In the genomic region with DNA sequence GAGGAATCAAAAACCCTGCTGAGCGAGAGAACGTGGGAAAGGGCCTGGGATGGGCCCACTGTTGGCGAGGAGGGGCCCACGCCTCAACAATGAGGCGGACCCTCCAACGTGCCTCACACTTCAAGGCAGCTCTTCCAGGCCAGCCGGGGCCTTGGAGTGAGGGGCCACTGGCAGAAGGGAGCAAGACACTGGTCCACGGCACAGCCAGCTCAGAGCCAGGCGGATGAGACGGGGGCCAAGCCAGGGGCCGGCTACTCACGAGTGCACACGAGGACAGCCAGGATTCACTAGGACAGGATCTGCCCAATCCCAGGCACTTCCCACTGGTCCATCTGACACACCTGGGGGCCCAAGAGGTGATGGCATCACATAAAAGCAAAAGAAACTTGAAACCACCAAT, we compare ENCODE assay signal across 14 cellular contexts. TPM values are rescaled to one million over a fixed set of nuclear protein-coding genes. Genes with fewer than 3 reads are reported as not detected.
A peak's percentile ranks its signal among the peaks of the same experiment; 100 is the strongest.
DNase-seq lines count a peak whose midpoint lies in the region; ATAC-seq and TF ChIP-seq lines count a peak whose summit lies in the region.
"Had no signal": no experiment of that assay in that cellular context is flagged by ENCODE, and none has a peak within 500 bp of the region (broad histone marks: within the 10 kb centered on the region; RNA-seq: fewer than 3 reads in every experiment).

No MANE protein-coding gene starts in this region.

- H3K9me3 ChIP-seq in heart left ventricle (no peaks in the 10 kb centered on the region), transverse colon (no peaks in the 10 kb centered on the region)

- H3K36me3 Mint-ChIP-seq in natural killer cell treated with Interleukin-12 subunit alpha and Interleukin-12 subunit beta and Interleukin-15 and Interleukin-18, amount 100 ng/mL, for 72 hours = no peaks in the 10 kb centered on the region

- peak overlapping the region; percentile 30 to 93 (median 76) for H3K27ac ChIP-seq in heart left ventricle
- H3K27ac ChIP-seq in caudate nucleus (ENCODE audit: low read depth, low read length) = peak overlapping the region; percentile 64
- peak overlapping the region in 3 of 4 donors; percentile 70 to 79 (median 78) for H3K27ac ChIP-seq in transverse colon
- H3K27ac ChIP-seq: foreskin keratinocyte had no signal

- H3K4me1 ChIP-seq in heart left ventricle (peaks cover 47 to 100% (median 90%) of the 10 kb centered on the region in 12 donors), transverse colon (peaks cover 56 to 91% (median 82%) of the 10 kb centered on the region in 4 donors)

- DNase-seq in heart left ventricle = no peak
- DNase-seq in Right ventricle myocardium superior = no peak
- no peak for DNase-seq in caudate nucleus (lab: John Stamatoyannopoulos, UW)
- no peak for DNase-seq in natural killer cell treated with Interleukin-12 subunit alpha and Interleukin-12 subunit beta and Interleukin-15 and Interleukin-18, amount 100 ng/mL, for 72 hours (ENCODE audit: low spot score)
- DNase-seq in transverse colon = no peak
- DNase-seq in retina = no peak
- no peak for DNase-seq in Ammon's horn (ENCODE audit: low spot score)
- DNase-seq: effector CD8-positive, alpha-beta T cell; foreskin keratinocyte; NCI-H187; NCI-H526; stimulated activated CD4-positive, alpha-beta T cell treated with anti-CD3 and anti-CD28 coated beads, Interleukin-1b, Interleukin-23, amount 100 ng/mL, for 48 hours had no signal

- H3K9me3 Mint-ChIP-seq in natural killer cell treated with Interleukin-12 subunit alpha and Interleukin-12 subunit beta and Interleukin-15 and Interleukin-18, amount 100 ng/mL, for 72 hours = no peaks in the 10 kb centered on the region
- H3K9me3 Mint-ChIP-seq: activated T-helper 1 cell treated with anti-CD3 and anti-CD28 coated beads, Interleukin-12 subunit alpha, Interleukin-12 subunit beta, Interleukin-2, Interleukin-4 antibody, amounts not matched to agents 30 ng/mL and 10 ng/mL and 1 ng/mL, durations not matched to agents 14 hours and 24 hours and 36 hours had no signal

- H3K27ac Mint-ChIP-seq in natural killer cell treated with Interleukin-12 subunit alpha and Interleukin-12 subunit beta and Interleukin-15 and Interleukin-18, amount 100 ng/mL, for 72 hours = peak overlapping the region; percentile 76 to 99
- H3K27ac Mint-ChIP-seq: activated T-helper 1 cell treated with anti-CD3 and anti-CD28 coated beads, Interleukin-12 subunit alpha, Interleukin-12 subunit beta, Interleukin-2, Interleukin-4 antibody, amounts not matched to agents 30 ng/mL and 10 ng/mL and 1 ng/mL, durations not matched to agents 14 hours and 24 hours and 36 hours had no signal

- intact Hi-C loops in heart left ventricle (cut with DNase I) = loop anchor here in 1 of 10 donors (5.0 kb wide), 1 partner anchor 34 kb away; no protein-coding TSS in a partner anchor
- intact Hi-C loops in Right ventricle myocardium superior (cut with DNase I) = no loop called here
- intact Hi-C loops in transverse colon (cut with DNase I; ENCODE audit: low total_unique reads) = loop anchor here (5.0 kb wide), 1 partner anchor 334 kb away; no protein-coding TSS in a partner anchor

- H3K27me3 ChIP-seq in heart left ventricle (no peaks in the 10 kb centered on the region), transverse colon (no peaks in the 10 kb centered on the region)
- H3K27me3 ChIP-seq: foreskin keratinocyte had no signal

- H3K4me3 ChIP-seq in heart left ventricle (no peak overlapping the region), transverse colon (no peak overlapping the region)

- peak overlapping the region; percentile 2 for H3K4me3 Mint-ChIP-seq in natural killer cell treated with Interleukin-12 subunit alpha and Interleukin-12 subunit beta and Interleukin-15 and Interleukin-18, amount 100 ng/mL, for 72 hours
- H3K4me3 Mint-ChIP-seq: activated T-helper 1 cell treated with anti-CD3 and anti-CD28 coated beads, Interleukin-12 subunit alpha, Interleukin-12 subunit beta, Interleukin-2, Interleukin-4 antibody, amounts not matched to agents 30 ng/mL and 10 ng/mL and 1 ng/mL, durations not matched to agents 14 hours and 24 hours and 36 hours had no signal

- TF ChIP-seq EP300 in transverse colon (IDR thresholded peaks at IDR 0.05; ENCODE audit: low read depth) = no peak

- no peak for ATAC-seq in heart left ventricle
- ATAC-seq in Right ventricle myocardium superior (ENCODE audit: poor library complexity) = no peak
- no peak for ATAC-seq in natural killer cell treated with Interleukin-12 subunit alpha and Interleukin-12 subunit beta and Interleukin-15 and Interleukin-18, amount 100 ng/mL, for 72 hours
- no peak for ATAC-seq in HG02798 (IDR thresholded peaks at IDR 0.05; ENCODE audit: poor library complexity, unreplicated experiment)
- ATAC-seq: foreskin keratinocyte had no signal

- TF ChIP-seq POLR2A in heart left ventricle (IDR thresholded peaks at IDR 0.05) (no peak), transverse colon (IDR thresholded peaks at IDR 0.05) (no peak)

- TF ChIP-seq CTCF in heart left ventricle (IDR thresholded peaks at IDR 0.05) (no peak), transverse colon (IDR thresholded peaks at IDR 0.05) (no peak)

- H3K36me3 ChIP-seq in heart left ventricle (no peaks in the 10 kb centered on the region), transverse colon (no peaks in the 10 kb centered on the region)

- no peaks in the 10 kb centered on the region for H3K27me3 Mint-ChIP-seq in natural killer cell treated with Interleukin-12 subunit alpha and Interleukin-12 subunit beta and Interleukin-15 and Interleukin-18, amount 100 ng/mL, for 72 hours

- H3K4me1 Mint-ChIP-seq in natural killer cell treated with Interleukin-12 subunit alpha and Interleukin-12 subunit beta and Interleukin-15 and Interleukin-18, amount 100 ng/mL, for 72 hours (ENCODE audit: low read depth in 2 of 2) = peaks cover 70 to 83% of the 10 kb centered on the region in 2 donors

- in situ Hi-C loops in transverse colon (cut with MboI; ENCODE audit: low pct_ligation_motif_present in 1 of 4, low pct_unique_long_range_greater_than_20kb in 1 of 4, low sequenced_read_pairs in 3 of 4) = no loop called here

- WGBS in heart left ventricle, 4 donors = 72 to 88% (median 79%) methylated on average over 6 to 13 of the region's 13 CpGs
- 82% methylated on average over 13 of the region's 13 CpGs; no CpG with 5 or more reads in 1 of the 2 donors for WGBS in transverse colon (ENCODE audit: low coverage in 1 of 2), 2 donors

RNA-seq across cellular contexts. Expression of a gene that starts 20.5 kb away (rescaled TPM):
- total RNA-seq in heart left ventricle = 10 to 100 TPM in 4 of 9 donors, 1 to 10 TPM in 5; 5.9 to 17.8 (median 9.1) TPM
- 1 to 10 TPM; 6.2 to 7.3 TPM for polyA plus RNA-seq in heart left ventricle
- 7.5 TPM for total RNA-seq in Right ventricle myocardium superior
- 10 to 100 TPM; 52.3 to 75.2 TPM for total RNA-seq in natural killer cell treated with Interleukin-12 subunit alpha and Interleukin-12 subunit beta and Interleukin-15 and Interleukin-18, amount 100 ng/mL, for 72 hours
- 10 to 100 TPM; 16.2 to 72.2 (median 18.0) TPM for total RNA-seq in transverse colon

RNA-seq across cellular contexts. Expression of a gene that starts 42.0 kb away (rescaled TPM):
- total RNA-seq in heart left ventricle (100 to 1,000 TPM; 136 to 353 (median 157) TPM), Right ventricle myocardium superior (182 TPM), transverse colon (100 to 1,000 TPM; 267 to 318 (median 275) TPM)
- polyA plus RNA-seq in heart left ventricle = 100 to 1,000 TPM; 142 to 270 TPM
- total RNA-seq in natural killer cell treated with Interleukin-12 subunit alpha and Interleukin-12 subunit beta and Interleukin-15 and Interleukin-18, amount 100 ng/mL, for 72 hours = 100 to 1,000 TPM; 199 to 208 TPM

RNA-seq across cellular contexts. Expression of a gene that starts 56.3 kb away (rescaled TPM):
- 100 to 1,000 TPM in 1 of 9 donors, 10 to 100 TPM in 8; 36.1 to 116 (median 46.7) TPM for total RNA-seq in heart left ventricle
- 100 to 1,000 TPM in 1 of 2 donors, 10 to 100 TPM in 1; 36.9 to 106 TPM for polyA plus RNA-seq in heart left ventricle
- 44.4 TPM for total RNA-seq in Right ventricle myocardium superior
- 100 to 1,000 TPM; 105 to 144 TPM for total RNA-seq in natural killer cell treated with Interleukin-12 subunit alpha and Interleukin-12 subunit beta and Interleukin-15 and Interleukin-18, amount 100 ng/mL, for 72 hours
- 100 to 1,000 TPM in 2 of 4 donors, 10 to 100 TPM in 2; 62.1 to 195 (median 98.0) TPM for total RNA-seq in transverse colon
